ENCODE assay signal across 20 cellular contexts in genomic region chr16:86297391-86297790, GRCh38.
DNase-seq lines count a peak whose midpoint lies in the region; ATAC-seq and TF ChIP-seq lines count a peak whose summit lies in the region.
"Had no signal": no experiment of that assay in that cellular context is flagged by ENCODE, and none has a peak within 500 bp of the region (broad histone marks: within the 10 kb centered on the region; RNA-seq: fewer than 3 reads in every experiment).

No MANE protein-coding gene starts in this region.

- POLR2A ChIA-PET in AG04450 (lab: Yijun Ruan, JAX): interaction anchor here (0.9 to 1.2 kb wide), 2 partner anchors 23 to 74 kb away, joined by 3 read pairs; no protein-coding TSS in a partner anchor

- no peak overlapping the region for H3K9ac ChIP-seq in duodenal mucosa (ENCODE audit: low read depth in 1 of 2, low read length in 2 of 2)
- H3K9ac ChIP-seq in Karpas-422 (ENCODE audit: low read length): no peak overlapping the region

- CTCF ChIA-PET in AG04450 (lab: Charles Lee): no interaction called here

- no peaks in the 10 kb centered on the region for H3K27me3 ChIP-seq in AG04450 (ENCODE audit: control insufficient read depth, insufficient read depth, low read length)
- peaks cover 6% of the 10 kb centered on the region; the same call in 1 of the 2 replicates for H3K27me3 ChIP-seq in H7 (ENCODE audit: control insufficient read depth, insufficient read depth, low read length)
- peaks cover 17 to 38% of the 10 kb centered on the region in 2 donors for H3K27me3 ChIP-seq in duodenal mucosa (ENCODE audit: control insufficient read depth in 1 of 2, insufficient read depth in 2 of 2, low read length in 2 of 2)
- H3K27me3 ChIP-seq in osteoblast (ENCODE audit: insufficient read depth, low read length): peaks cover 96% of the 10 kb centered on the region
- H3K27me3 ChIP-seq in Karpas-422 (ENCODE audit: low read length): no peaks in the 10 kb centered on the region
- H3K27me3 ChIP-seq: cardiac muscle cell had no signal

- no peak for DNase-seq in AG04450 (ENCODE audit: low read depth, low spot score)
- DNase-seq in H7: peak; percentile 20
- DNase-seq in osteoblast (ENCODE audit: insufficient read length, low spot score, missing footprints): no peak
- no peak for DNase-seq in Karpas-422
- no peak for DNase-seq in HuH-7 (ENCODE audit: low spot score)
- DNase-seq in NCI-H2227 treated with DMSO at 0.1 percent for 48 hours (lab: John Stamatoyannopoulos, UW): no peak
- DNase-seq: activated CD8-positive, alpha-beta memory T cell treated with anti-CD3 and anti-CD28 coated beads for 24 hours; effector CD4-positive, alpha-beta T cell; heart left ventricle; lower lobe of right lung; NCI-H1436 treated with DMSO at 0.1 percent for 48 hours; PC-9; psoas muscle; stimulated activated CD4-positive, alpha-beta T cell treated with anti-CD3 and anti-CD28 coated beads, Interleukin-12 subunit alpha, Interleukin-12 subunit beta, amount 100 ng/mL, for 4 hours; T-helper 9 cell had no signal

- H3K9me3 ChIP-seq in AG04450 (ENCODE audit: control insufficient read depth, insufficient read depth, low read length) (no peaks in the 10 kb centered on the region), duodenal mucosa (ENCODE audit: control insufficient read depth in 1 of 2, low read length in 2 of 2) (no peaks in the 10 kb centered on the region), osteoblast (ENCODE audit: low read depth, low read length) (no peaks in the 10 kb centered on the region), Karpas-422 (ENCODE audit: low read length) (no peaks in the 10 kb centered on the region)
- H3K9me3 ChIP-seq: heart left ventricle, lower lobe of right lung, psoas muscle had no signal

- TF ChIP-seq CTCF in AG04450 (IDR thresholded peaks at IDR 0.05; ENCODE audit: low read depth, low read length) (no peak), osteoblast (IDR thresholded peaks at IDR 0.05; ENCODE audit: extremely low read depth, low read depth, low read length) (no peak)

- H3K27ac ChIP-seq in AG04450 (ENCODE audit: low read depth, low read length): peak overlapping the region; percentile 90
- peak overlapping the region; percentile 8 for H3K27ac ChIP-seq in duodenal mucosa (ENCODE audit: low read depth, low read length)
- no peak overlapping the region for H3K27ac ChIP-seq in osteoblast (ENCODE audit: low read depth, low read length)
- H3K27ac ChIP-seq in Karpas-422 (ENCODE audit: low read length): no peak overlapping the region
- H3K27ac ChIP-seq: lower lobe of right lung, PC-9, psoas muscle had no signal

- peak overlapping the region; percentile 36 for H3K4me2 ChIP-seq in osteoblast (ENCODE audit: insufficient read depth, low read length)
- H3K4me2 ChIP-seq in Karpas-422 (ENCODE audit: low read depth, low read length, poor library complexity, severe bottlenecking): no peak overlapping the region
- H3K4me2 ChIP-seq: PC-9 had no signal

- H3K79me2 ChIP-seq in osteoblast (ENCODE audit: insufficient read depth, low read length): no peaks in the 10 kb centered on the region
- H3K79me2 ChIP-seq in Karpas-422 (ENCODE audit: low read length): no peaks in the 10 kb centered on the region

- ATAC-seq in GM21619 (IDR thresholded peaks at IDR 0.05; ENCODE audit: unreplicated experiment): no peak
- ATAC-seq: activated CD4-positive, CD25-positive, alpha-beta regulatory T cell treated with anti-CD3 and anti-CD28 coated beads, Interleukin-2, amount 50 U/mL, for 24 hours; esophagus mucosa; heart left ventricle; lower lobe of right lung; psoas muscle had no signal

- peaks cover 0 to 3% of the 10 kb centered on the region in 2 donors for H3K4me1 ChIP-seq in duodenal mucosa (ENCODE audit: control insufficient read depth in 1 of 2, insufficient read depth in 2 of 2, low read length in 2 of 2)
- H3K4me1 ChIP-seq in osteoblast (ENCODE audit: insufficient read depth, low read length): no peaks in the 10 kb centered on the region
- H3K4me1 ChIP-seq in Karpas-422 (ENCODE audit: low read length): no peaks in the 10 kb centered on the region
- H3K4me1 ChIP-seq: psoas muscle had no signal

- H4K20me1 ChIP-seq in osteoblast (ENCODE audit: insufficient read depth, low read length) (no peaks in the 10 kb centered on the region), Karpas-422 (ENCODE audit: insufficient read depth, low read depth, low read length) (no peaks in the 10 kb centered on the region)

- H3K4me3 ChIP-seq in AG04450 (ENCODE audit: low read depth, low read length) (no peak overlapping the region), H7 (ENCODE audit: insufficient read depth, low read depth, low read length) (no peak overlapping the region), duodenal mucosa (ENCODE audit: low read depth in 1 of 2, low read length in 2 of 2) (no peak overlapping the region), osteoblast (ENCODE audit: insufficient read depth, low read length) (no peak overlapping the region), Karpas-422 (ENCODE audit: low read length) (no peak overlapping the region)
- H3K4me3 ChIP-seq: cardiac muscle cell, lower lobe of right lung, PC-9, psoas muscle had no signal

- no peak overlapping the region for H2AFZ ChIP-seq in osteoblast (ENCODE audit: low read length)
- no peak overlapping the region for H2AFZ ChIP-seq in Karpas-422 (ENCODE audit: low read length)
- H2AFZ ChIP-seq: PC-9 had no signal

- no peaks in the 10 kb centered on the region for H3K36me3 ChIP-seq in H7 (replicated peaks; ENCODE audit: control insufficient read depth, insufficient read depth, low read length)
- no peaks in the 10 kb centered on the region for H3K36me3 ChIP-seq in duodenal mucosa (ENCODE audit: control insufficient read depth in 1 of 2, insufficient read depth in 2 of 2, low read length in 2 of 2)
- H3K36me3 ChIP-seq in osteoblast (ENCODE audit: insufficient read depth, low read length): no peaks in the 10 kb centered on the region
- H3K36me3 ChIP-seq in Karpas-422 (ENCODE audit: insufficient read depth, low read length): no peaks in the 10 kb centered on the region
- H3K36me3 ChIP-seq: cardiac muscle cell, heart left ventricle, lower lobe of right lung had no signal

- no peaks in the 10 kb centered on the region for H3K9me2 ChIP-seq in Karpas-422 (replicated peaks; ENCODE audit: insufficient read depth, low read length)

Comparison
In these comparisons a context has a peak if more than half of its experiments do, and no peak if none do; other contexts are left out.
1. H3K27ac ChIP-seq: peak in AG04450 (single experiment) and duodenal mucosa (single experiment); none in osteoblast (single experiment) and Karpas-422 (single experiment).